ENCODE assay signal across 41 cellular contexts in the genomic region with DNA sequence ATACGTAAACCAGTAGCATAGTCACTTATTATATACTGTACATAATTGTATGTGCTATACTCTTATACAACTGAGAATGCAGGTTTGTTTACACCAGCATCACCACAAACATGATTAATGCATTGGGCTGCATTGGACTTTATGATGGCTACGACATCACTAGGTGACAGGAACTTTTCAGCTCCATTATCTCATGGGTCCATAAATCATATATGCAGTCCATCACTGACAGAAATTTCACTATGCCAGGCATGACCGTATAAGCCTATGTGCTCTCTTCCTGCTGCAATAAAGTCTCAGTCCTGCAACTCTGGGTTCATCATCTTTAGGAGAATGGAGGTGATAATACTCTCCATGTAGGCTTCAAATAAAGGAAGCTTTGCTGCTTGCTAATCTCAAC.
"Had no signal": no experiment of that assay in that cellular context is flagged by ENCODE, and none has a peak within 500 bp of the region (broad histone marks: within the 10 kb centered on the region; RNA-seq: fewer than 3 reads in every experiment).

No MANE protein-coding gene starts in this region.

- H3K9me3 Mint-ChIP-seq: activated CD4-positive, alpha-beta memory T cell treated with anti-CD3 and anti-CD28 coated beads, Interleukin-2, amount 10 ng/mL, durations not matched to agents 7 days and 5 days; activated CD4-positive, alpha-beta T cell treated with anti-CD3 and anti-CD28 coated beads, Interleukin-2, amount 10 ng/mL, durations not matched to agents 7 days and 5 days; activated naive CD4-positive, alpha-beta T cell treated with anti-CD3 and anti-CD28 coated beads for 36 hours; activated naive CD4-positive, alpha-beta T cell treated with anti-CD3 and anti-CD28 coated beads, Interleukin-2, amount 50 U/mL, for 72 hours; activated naive CD8-positive, alpha-beta T cell treated with anti-CD3 and anti-CD28 coated beads for 36 hours; activated T-cell treated with anti-CD3 and anti-CD28 coated beads, Interleukin-2, amount 50 U/mL, for 4 hours; activated T-cell treated with anti-CD3 and anti-CD28 coated beads, Interleukin-2, amount 50 U/mL, for 72 hours; activated T-helper 1 cell treated with anti-CD3 and anti-CD28 coated beads, Interleukin-12 subunit alpha, Interleukin-12 subunit beta, Interleukin-2, Interleukin-4 antibody, amounts not matched to agents 30 ng/mL and 10 ng/mL and 1 ng/mL, durations not matched to agents 14 hours and 24 hours and 36 hours; activated T-helper 17 cell treated with anti-CD3 and anti-CD28 coated beads, Interleukin-2, amount 50 U/mL, for 72 hours; central memory CD8-positive, alpha-beta T cell; T-helper 1 cell treated with Interleukin-12 subunit alpha and Interleukin-12 subunit beta and Interleukin-4 antibody, amounts not matched to agents 30 μg/mL and 1 μg/mL, for 36 hours; T-helper 2 cell treated with Interferon-gamma antibody and Interleukin-4, amounts not matched to agents 5 μg/mL and 100 μg/mL, for 36 hours had no signal

- FAIRE-seq: astrocyte, bronchial epithelial cell, TTC549 had no signal

- H3K4me1 ChIP-seq: adrenal gland, body of pancreas, colonic mucosa had no signal

- H3K36me3 Mint-ChIP-seq: activated CD8-positive, alpha-beta memory T cell treated with anti-CD3 and anti-CD28 coated beads, Interleukin-2, amount 10 ng/mL, durations not matched to agents 7 days and 5 days; activated naive CD4-positive, alpha-beta T cell treated with anti-CD3 and anti-CD28 coated beads, Interleukin-2, amount 50 U/mL, for 72 hours; activated naive CD8-positive, alpha-beta T cell treated with anti-CD3 and anti-CD28 coated beads for 36 hours; WTC11 had no signal

- H3K4me3 Mint-ChIP-seq: activated CD4-positive, alpha-beta memory T cell treated with anti-CD3 and anti-CD28 coated beads, Interleukin-2, amount 10 ng/mL, durations not matched to agents 7 days and 5 days; activated CD4-positive, alpha-beta T cell treated with anti-CD3 and anti-CD28 coated beads for 36 hours; activated CD4-positive, alpha-beta T cell treated with anti-CD3 and anti-CD28 coated beads, Interleukin-2, amount 10 ng/mL, durations not matched to agents 7 days and 5 days; activated CD8-positive, alpha-beta memory T cell treated with anti-CD3 and anti-CD28 coated beads, Interleukin-2, amount 10 ng/mL, durations not matched to agents 7 days and 5 days; activated CD8-positive, alpha-beta T cell treated with anti-CD3 and anti-CD28 coated beads, Interleukin-2, amount 10 ng/mL, durations not matched to agents 7 days and 5 days; activated naive CD4-positive, alpha-beta T cell treated with anti-CD3 and anti-CD28 coated beads for 36 hours; activated naive CD8-positive, alpha-beta T cell treated with anti-CD3 and anti-CD28 coated beads for 36 hours; activated T-cell treated with anti-CD3 and anti-CD28 coated beads, Interleukin-2, amount 50 U/mL, for 4 hours; activated T-cell treated with anti-CD3 and anti-CD28 coated beads, Interleukin-2, amount 50 U/mL, for 72 hours; activated T-helper 1 cell treated with anti-CD3 and anti-CD28 coated beads, Interleukin-12 subunit alpha, Interleukin-12 subunit beta, Interleukin-2, Interleukin-4 antibody, amounts not matched to agents 30 ng/mL and 10 ng/mL and 1 ng/mL, durations not matched to agents 14 hours and 24 hours and 36 hours; activated T-helper 17 cell treated with anti-CD3 and anti-CD28 coated beads, Interleukin-2, amount 50 U/mL, for 72 hours; central memory CD8-positive, alpha-beta T cell; T-helper 1 cell treated with Interleukin-12 subunit alpha and Interleukin-12 subunit beta and Interleukin-4 antibody, amounts not matched to agents 30 μg/mL and 1 μg/mL, for 36 hours; T-helper 2 cell treated with Interferon-gamma antibody and Interleukin-4, amounts not matched to agents 5 μg/mL and 100 μg/mL, for 36 hours; WTC11 had no signal

- ATAC-seq: activated CD4-positive, alpha-beta T cell treated with anti-CD3 and anti-CD28 coated beads for 36 hours; activated CD4-positive, CD25-positive, alpha-beta regulatory T cell treated with anti-CD3 and anti-CD28 coated beads, Interleukin-2, amount 50 U/mL, for 24 hours; activated CD8-positive, alpha-beta memory T cell treated with anti-CD3 and anti-CD28 coated beads, Interleukin-2, amount 10 ng/mL, durations not matched to agents 7 days and 5 days; activated CD8-positive, alpha-beta T cell treated with anti-CD3 and anti-CD28 coated beads, Interleukin-2, amount 10 ng/mL, durations not matched to agents 7 days and 5 days; activated naive CD4-positive, alpha-beta T cell treated with anti-CD3 and anti-CD28 coated beads, Interleukin-2, amount 50 U/mL, for 72 hours; activated T-cell treated with anti-CD3 and anti-CD28 coated beads, Interleukin-2, amount 50 U/mL, for 4 hours; activated T-cell treated with anti-CD3 and anti-CD28 coated beads, Interleukin-2, amount 50 U/mL, for 72 hours; activated T-helper 17 cell treated with anti-CD3 and anti-CD28 coated beads, Interleukin-2, amount 50 U/mL, for 72 hours; body of pancreas; WTC11 had no signal

- H3K4me3 ChIP-seq: adrenal gland, body of pancreas, cardiac muscle cell, colonic mucosa had no signal

- H3K4me1 Mint-ChIP-seq: activated CD4-positive, alpha-beta memory T cell treated with anti-CD3 and anti-CD28 coated beads, Interleukin-2, amount 10 ng/mL, durations not matched to agents 7 days and 5 days; activated CD4-positive, alpha-beta T cell treated with anti-CD3 and anti-CD28 coated beads for 36 hours; activated CD4-positive, alpha-beta T cell treated with anti-CD3 and anti-CD28 coated beads, Interleukin-2, amount 10 ng/mL, durations not matched to agents 7 days and 5 days; activated CD8-positive, alpha-beta memory T cell treated with anti-CD3 and anti-CD28 coated beads, Interleukin-2, amount 10 ng/mL, durations not matched to agents 7 days and 5 days; activated naive CD8-positive, alpha-beta T cell treated with anti-CD3 and anti-CD28 coated beads for 36 hours; activated T-helper 17 cell treated with anti-CD3 and anti-CD28 coated beads, Interleukin-2, amount 50 U/mL, for 72 hours; central memory CD8-positive, alpha-beta T cell had no signal

- H3K27ac Mint-ChIP-seq: activated CD4-positive, alpha-beta memory T cell treated with anti-CD3 and anti-CD28 coated beads, Interleukin-2, amount 10 ng/mL, durations not matched to agents 7 days and 5 days; activated CD4-positive, alpha-beta T cell treated with anti-CD3 and anti-CD28 coated beads for 36 hours; activated CD4-positive, alpha-beta T cell treated with anti-CD3 and anti-CD28 coated beads, Interleukin-2, amount 10 ng/mL, durations not matched to agents 7 days and 5 days; activated CD8-positive, alpha-beta memory T cell treated with anti-CD3 and anti-CD28 coated beads, Interleukin-2, amount 10 ng/mL, durations not matched to agents 7 days and 5 days; activated CD8-positive, alpha-beta T cell treated with anti-CD3 and anti-CD28 coated beads, Interleukin-2, amount 10 ng/mL, durations not matched to agents 7 days and 5 days; activated naive CD4-positive, alpha-beta T cell treated with anti-CD3 and anti-CD28 coated beads for 36 hours; activated naive CD4-positive, alpha-beta T cell treated with anti-CD3 and anti-CD28 coated beads, Interleukin-2, amount 50 U/mL, for 72 hours; activated naive CD8-positive, alpha-beta T cell treated with anti-CD3 and anti-CD28 coated beads for 36 hours; activated T-cell treated with anti-CD3 and anti-CD28 coated beads, Interleukin-2, amount 50 U/mL, for 72 hours; activated T-helper 1 cell treated with anti-CD3 and anti-CD28 coated beads, Interleukin-12 subunit alpha, Interleukin-12 subunit beta, Interleukin-2, Interleukin-4 antibody, amounts not matched to agents 30 ng/mL and 10 ng/mL and 1 ng/mL, durations not matched to agents 14 hours and 24 hours and 36 hours; activated T-helper 17 cell treated with anti-CD3 and anti-CD28 coated beads, Interleukin-2, amount 50 U/mL, for 72 hours; T-helper 1 cell treated with Interleukin-12 subunit alpha and Interleukin-12 subunit beta and Interleukin-4 antibody, amounts not matched to agents 30 μg/mL and 1 μg/mL, for 36 hours; T-helper 2 cell treated with Interferon-gamma antibody and Interleukin-4, amounts not matched to agents 5 μg/mL and 100 μg/mL, for 36 hours; WTC11 had no signal

- H3K9me3 ChIP-seq: adrenal gland, body of pancreas, colonic mucosa had no signal

- H3K27me3 Mint-ChIP-seq: activated CD4-positive, alpha-beta memory T cell treated with anti-CD3 and anti-CD28 coated beads, Interleukin-2, amount 10 ng/mL, durations not matched to agents 7 days and 5 days; activated CD4-positive, alpha-beta T cell treated with anti-CD3 and anti-CD28 coated beads for 36 hours; activated CD8-positive, alpha-beta memory T cell treated with anti-CD3 and anti-CD28 coated beads, Interleukin-2, amount 10 ng/mL, durations not matched to agents 7 days and 5 days; activated naive CD8-positive, alpha-beta T cell treated with anti-CD3 and anti-CD28 coated beads for 36 hours; activated T-helper 17 cell treated with anti-CD3 and anti-CD28 coated beads, Interleukin-2, amount 50 U/mL, for 72 hours; central memory CD8-positive, alpha-beta T cell had no signal

- H3K27ac ChIP-seq: adrenal gland, body of pancreas, cardiac muscle cell, colonic mucosa, VCaP had no signal

- DNase-seq: activated CD4-positive, alpha-beta memory T cell treated with anti-CD3 and anti-CD28 coated beads, Interleukin-2, amount 10 ng/mL, durations not matched to agents 7 days and 5 days; activated CD4-positive, alpha-beta T cell treated with anti-CD3 and anti-CD28 coated beads for 1 hour; activated CD4-positive, alpha-beta T cell treated with anti-CD3 and anti-CD28 coated beads for 36 hours; activated CD4-positive, alpha-beta T cell treated with anti-CD3 and anti-CD28 coated beads for 48 hours; activated CD4-positive, alpha-beta T cell treated with anti-CD3 and anti-CD28 coated beads, Interleukin-2, amount 10 ng/mL, durations not matched to agents 7 days and 5 days; activated CD4-positive, alpha-beta T cell treated with anti-CD3 and anti-CD28 coated beads, Interleukin-2, amount 50 U/mL, for 48 hours; activated CD4-positive, CD25-positive, alpha-beta regulatory T cell; activated CD8-positive, alpha-beta memory T cell treated with anti-CD3 and anti-CD28 coated beads for 24 hours; activated CD8-positive, alpha-beta memory T cell treated with anti-CD3 and anti-CD28 coated beads, Interleukin-2, amount 10 ng/mL, durations not matched to agents 7 days and 5 days; activated CD8-positive, alpha-beta memory T cell treated with anti-CD3 and anti-CD28 coated beads, Interleukin-2, amount 50 U/mL, for 48 hours; activated CD8-positive, alpha-beta T cell treated with anti-CD3 and anti-CD28 coated beads, Interleukin-2, amount 10 ng/mL, durations not matched to agents 7 days and 5 days; activated effector memory CD4-positive, alpha-beta T cell treated with anti-CD3 and anti-CD28 coated beads, Interleukin-2, amount 50 U/mL, for 16 hours; activated gamma-delta T cell treated with Interleukin-2 at 50 U/mL for 16 hours; activated naive CD4-positive, alpha-beta T cell; activated naive CD4-positive, alpha-beta T cell treated with anti-CD3 and anti-CD28 coated beads for 36 hours; activated naive CD4-positive, alpha-beta T cell treated with anti-CD3 and anti-CD28 coated beads, Interleukin-2, amount 50 U/mL, for 16 hours; activated naive CD8-positive, alpha-beta T cell treated with anti-CD3 and anti-CD28 coated beads for 36 hours; activated T-cell treated with anti-CD3 and anti-CD28 coated beads, Interleukin-2, amount 50 U/mL, for 4 hours; activated T-cell treated with anti-CD3 and anti-CD28 coated beads, Interleukin-2, amount 50 U/mL, for 72 hours; adrenal gland; amniotic stem cell; aorta; body of pancreas; caudate nucleus; cerebellar nuclear complex; colonic mucosa; T-helper 2 cell; T-helper 9 cell had no signal

- H3K27me3 ChIP-seq: adrenal gland, body of pancreas, cardiac muscle cell, colonic mucosa had no signal

- H3K36me3 ChIP-seq: adrenal gland, cardiac muscle cell, colonic mucosa had no signal
